Comparison of ENCODE assay signal across 10 cellular contexts in the genomic region with DNA sequence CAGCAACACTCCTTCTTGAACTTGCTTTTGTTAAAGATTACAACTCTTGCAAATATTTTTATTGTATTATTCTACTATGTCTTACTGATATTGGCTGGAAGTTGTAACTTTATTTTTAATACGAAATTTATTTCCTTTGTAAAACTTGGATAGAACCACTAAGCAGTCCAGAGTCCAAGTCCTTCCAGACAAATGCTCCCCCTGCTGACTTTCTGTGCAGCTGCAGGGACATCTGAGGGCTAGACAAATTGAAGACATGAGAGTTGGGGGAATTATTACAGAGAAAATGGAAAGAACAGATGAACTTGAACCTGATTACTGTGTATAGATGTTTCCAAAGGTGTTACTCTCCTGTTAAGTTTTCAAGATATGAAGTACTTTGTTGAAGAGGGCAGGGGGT.
A peak's percentile ranks its signal among the peaks of the same experiment; 100 is the strongest.
DNase-seq lines count a peak whose midpoint lies in the region; ATAC-seq, FAIRE-seq and TF ChIP-seq lines count a peak whose summit lies in the region.
"Had no signal": no experiment of that assay in that cellular context is flagged by ENCODE, and none has a peak within 500 bp of the region (broad histone marks: within the 10 kb centered on the region; RNA-seq: fewer than 3 reads in every experiment).

No MANE protein-coding gene starts in this region.

- H3K9me3 Mint-ChIP-seq in neural progenitor cell (no peaks in the 10 kb centered on the region), immature natural killer cell (no peaks in the 10 kb centered on the region)
- H3K9me3 Mint-ChIP-seq: naive B cell; T-helper 1 cell treated with Interleukin-12 subunit alpha and Interleukin-12 subunit beta and Interleukin-4 antibody, amounts not matched to agents 30 μg/mL and 1 μg/mL, for 36 hours had no signal

- H3K9me3 ChIP-seq in neural progenitor cell (ENCODE audit: low read depth): peaks cover 6% of the 10 kb centered on the region

- no peaks in the 10 kb centered on the region for H3K4me1 ChIP-seq in neural progenitor cell

- H3K9ac ChIP-seq in neural progenitor cell: no peak overlapping the region

- TF ChIP-seq CTCF in GM13976 (IDR thresholded peaks at IDR 0.05; ENCODE audit: borderline replicate concordance, control extremely low read depth, extremely low read depth, insufficient read depth, missing control alignments): peak; percentile 76
- peak; percentile 66 for TF ChIP-seq CTCF in neural progenitor cell (IDR thresholded peaks at IDR 0.05)

- H3K27me3 ChIP-seq in neural progenitor cell: no peaks in the 10 kb centered on the region

- H2AFZ ChIP-seq in neural progenitor cell (replicated peaks): no peak overlapping the region

- no peak for ATAC-seq in HG03196 (IDR thresholded peaks at IDR 0.05; ENCODE audit: unreplicated experiment)
- ATAC-seq in HG03571 (IDR thresholded peaks at IDR 0.05; ENCODE audit: unreplicated experiment): no peak

- no peaks in the 10 kb centered on the region for H3F3A ChIP-seq in neural progenitor cell (ENCODE audit: low read depth)

- H3K36me3 Mint-ChIP-seq in neural progenitor cell (no peaks in the 10 kb centered on the region), immature natural killer cell (no peaks in the 10 kb centered on the region)
- H3K36me3 Mint-ChIP-seq: naive B cell had no signal

- H3K4me2 ChIP-seq in neural progenitor cell: no peak overlapping the region

- no peaks in the 10 kb centered on the region for H3K27me3 Mint-ChIP-seq in neural progenitor cell (ENCODE audit: insufficient read depth, low read depth)
- peaks cover 0 to 4% (median 4%) of the 10 kb centered on the region in 3 donors for H3K27me3 Mint-ChIP-seq in immature natural killer cell (ENCODE audit: low read depth in 3 of 3)

- no peak overlapping the region for H3K4me3 ChIP-seq in neural progenitor cell

- no peaks in the 10 kb centered on the region for H3K79me2 ChIP-seq in neural progenitor cell (ENCODE audit: low read depth)

- H4K20me1 ChIP-seq in neural progenitor cell (ENCODE audit: low read depth): no peaks in the 10 kb centered on the region

- H3K4me1 Mint-ChIP-seq in neural progenitor cell (no peaks in the 10 kb centered on the region), immature natural killer cell (no peaks in the 10 kb centered on the region)
- H3K4me1 Mint-ChIP-seq: naive B cell had no signal

- DNase-seq in GM13976 (ENCODE audit: low spot score): no peak
- peak; percentile 59 for DNase-seq in M059J (ENCODE audit: low read depth)
- peak; percentile 9 for DNase-seq in neural progenitor cell (ENCODE audit: low spot score)
- DNase-seq in middle frontal gyrus (ENCODE audit: extremely low spot score, low spot score): no peak
- no peak for DNase-seq in immature natural killer cell
- DNase-seq: naive B cell had no signal

- H3K4me3 Mint-ChIP-seq in neural progenitor cell: no peak overlapping the region
- H3K4me3 Mint-ChIP-seq in immature natural killer cell: no peak overlapping the region
- H3K4me3 Mint-ChIP-seq: naive B cell; T-helper 1 cell treated with Interleukin-12 subunit alpha and Interleukin-12 subunit beta and Interleukin-4 antibody, amounts not matched to agents 30 μg/mL and 1 μg/mL, for 36 hours had no signal

- no peaks in the 10 kb centered on the region for H3K36me3 ChIP-seq in neural progenitor cell

- peak; percentile 91 for FAIRE-seq in colon (lab: Jason Lieb, UNC)

- in situ Hi-C loops in GM13976 (cut with MboI; ENCODE audit: low sequenced_read_pairs, unreplicated experiment): no loop called here

- H3K27ac Mint-ChIP-seq in neural progenitor cell (no peak overlapping the region), immature natural killer cell (no peak overlapping the region)
- H3K27ac Mint-ChIP-seq: T-helper 1 cell treated with Interleukin-12 subunit alpha and Interleukin-12 subunit beta and Interleukin-4 antibody, amounts not matched to agents 30 μg/mL and 1 μg/mL, for 36 hours had no signal

- H3K27ac ChIP-seq in neural progenitor cell: no peak overlapping the region

Comparison
In these comparisons a context has a peak if more than half of its experiments do, and no peak if none do; other contexts are left out.
1. DNase-seq: peak in M059J (single experiment) and neural progenitor cell (single experiment); none in GM13976 (single experiment), middle frontal gyrus (single experiment) and immature natural killer cell (0 of 3).